Comparison of ENCODE assay signal across 15 cellular contexts in genomic region chr6:134195985-134196384, GRCh38.
DNase-seq lines count a peak whose midpoint lies in the region; ATAC-seq and TF ChIP-seq lines count a peak whose summit lies in the region.
"Had no signal": no experiment of that assay in that cellular context is flagged by ENCODE, and none has a peak within 500 bp of the region (broad histone marks: within the 10 kb centered on the region; RNA-seq: fewer than 3 reads in every experiment).

No MANE protein-coding gene starts in this region.

- H3K27me3 ChIP-seq in SU-DHL-6 (ENCODE audit: low read length), result no peaks in the 10 kb centered on the region
- H3K27me3 ChIP-seq in hepatocyte, result no peaks in the 10 kb centered on the region
- no peaks in the 10 kb centered on the region for H3K27me3 ChIP-seq in osteoblast (ENCODE audit: insufficient read depth, low read length)

- DNase-seq in hepatocyte (ENCODE audit: low spot score) (no peak), osteoblast (ENCODE audit: insufficient read length, low spot score, missing footprints) (no peak), chondrocyte (ENCODE audit: low spot score) (no peak), Kasumi-1 (lab: John Stamatoyannopoulos, UW) (no peak)
- DNase-seq: CD8-positive, alpha-beta T cell; COR-L47; DMS153; DMS79 treated with DMSO at 0.1 percent for 48 hours; EL; GOT3; H9 had no signal

- H3K4me3 Mint-ChIP-seq in chondrocyte (ENCODE audit: unreplicated experiment), result no peak overlapping the region
- H3K4me3 Mint-ChIP-seq: CD14-positive monocyte; CD8-positive, alpha-beta T cell; H9; IgD-negative memory B cell had no signal

- H2AFZ ChIP-seq in SU-DHL-6 (ENCODE audit: low read depth, low read length, severe bottlenecking) (no peak overlapping the region), hepatocyte (no peak overlapping the region), osteoblast (ENCODE audit: low read length) (no peak overlapping the region)

- H3K9me3 Mint-ChIP-seq in chondrocyte (ENCODE audit: low read depth), result no peaks in the 10 kb centered on the region
- H3K9me3 Mint-ChIP-seq: CD8-positive, alpha-beta T cell; H9 had no signal

- ATAC-seq in HG03280 (IDR thresholded peaks at IDR 0.05; ENCODE audit: unreplicated experiment), result no peak
- ATAC-seq: CD8-positive, alpha-beta T cell had no signal

- 84% methylated on average over 3 of the region's 3 CpGs for WGBS in hepatocyte (ENCODE audit: low lambda C conversion rate, missing lambda C conversion rate)

- H4K20me1 ChIP-seq in SU-DHL-6 (ENCODE audit: low read depth, low read length) (no peaks in the 10 kb centered on the region), hepatocyte (ENCODE audit: insufficient read depth, poor library complexity, severe bottlenecking) (no peaks in the 10 kb centered on the region), osteoblast (ENCODE audit: insufficient read depth, low read length) (no peaks in the 10 kb centered on the region)

- no peaks in the 10 kb centered on the region for H3K9me3 ChIP-seq in SU-DHL-6 (ENCODE audit: insufficient read depth, low read length)
- H3K9me3 ChIP-seq in hepatocyte (ENCODE audit: low read depth), result no peaks in the 10 kb centered on the region
- H3K9me3 ChIP-seq in osteoblast (ENCODE audit: low read depth, low read length), result no peaks in the 10 kb centered on the region

- no peaks in the 10 kb centered on the region for H3K36me3 ChIP-seq in SU-DHL-6 (ENCODE audit: low read length)
- H3K36me3 ChIP-seq in hepatocyte (replicated peaks; ENCODE audit: insufficient read depth, low read depth), result no peaks in the 10 kb centered on the region
- no peaks in the 10 kb centered on the region for H3K36me3 ChIP-seq in osteoblast (ENCODE audit: insufficient read depth, low read length)

- H3K27me3 Mint-ChIP-seq in chondrocyte (ENCODE audit: low read depth), result no peaks in the 10 kb centered on the region
- H3K27me3 Mint-ChIP-seq: IgD-negative memory B cell had no signal

- peaks cover 26% of the 10 kb centered on the region for H3F3A ChIP-seq in SU-DHL-6 (ENCODE audit: insufficient read depth)

- no peak overlapping the region for H3K9ac ChIP-seq in SU-DHL-6 (ENCODE audit: low read length)

- no peak overlapping the region for H3K27ac Mint-ChIP-seq in chondrocyte (ENCODE audit: unreplicated experiment)
- H3K27ac Mint-ChIP-seq: CD14-positive monocyte; CD8-positive, alpha-beta T cell had no signal

- H3K79me2 ChIP-seq in SU-DHL-6 (ENCODE audit: insufficient read depth, low read length) (no peaks in the 10 kb centered on the region), hepatocyte (no peaks in the 10 kb centered on the region), osteoblast (ENCODE audit: insufficient read depth, low read length) (no peaks in the 10 kb centered on the region)

- H3K4me1 Mint-ChIP-seq in chondrocyte (ENCODE audit: low read depth), result peaks cover 5% of the 10 kb centered on the region

- TF ChIP-seq CTCF in SU-DHL-6 (IDR thresholded peaks at IDR 0.05; ENCODE audit: insufficient read depth, low read length, poor library complexity, severe bottlenecking) (no peak), hepatocyte (IDR thresholded peaks at IDR 0.05; ENCODE audit: poor library complexity) (no peak), osteoblast (IDR thresholded peaks at IDR 0.05; ENCODE audit: extremely low read depth, low read depth, low read length) (no peak), chondrocyte (IDR thresholded peaks at IDR 0.05) (no peak)

- H3K36me3 Mint-ChIP-seq in chondrocyte (ENCODE audit: low read depth), result no peaks in the 10 kb centered on the region
- H3K36me3 Mint-ChIP-seq: CD8-positive, alpha-beta T cell; IgD-negative memory B cell had no signal

- H3K4me2 ChIP-seq in SU-DHL-6 (ENCODE audit: low read depth, low read length, poor library complexity, severe bottlenecking) (peak overlapping the region; percentile 15), hepatocyte (no peak overlapping the region), osteoblast (ENCODE audit: insufficient read depth, low read length) (peak overlapping the region; percentile 64)

- peaks cover 22% of the 10 kb centered on the region for H3K4me1 ChIP-seq in hepatocyte (ENCODE audit: insufficient read depth)
- H3K4me1 ChIP-seq in osteoblast (ENCODE audit: insufficient read depth, low read length), result peaks cover 18% of the 10 kb centered on the region

- H3K27ac ChIP-seq in SU-DHL-6 (ENCODE audit: low read depth, low read length) (peak overlapping the region; percentile 48; the same call in 1 of the 2 replicates), hepatocyte (peak overlapping the region; percentile 41), osteoblast (ENCODE audit: low read depth, low read length) (peak overlapping the region; percentile 62)

- H3K9me2 ChIP-seq in SU-DHL-6 (replicated peaks; ENCODE audit: insufficient read depth, low read length) (no peaks in the 10 kb centered on the region), hepatocyte (replicated peaks; ENCODE audit: insufficient read depth) (no peaks in the 10 kb centered on the region)

- H3K4me3 ChIP-seq in SU-DHL-6 (ENCODE audit: insufficient read depth, low read length, poor library complexity, severe bottlenecking) (no peak overlapping the region), hepatocyte (no peak overlapping the region), osteoblast (ENCODE audit: insufficient read depth, low read length) (no peak overlapping the region)
